ENCODE assay signal across 1 cellular context in genomic region chr2:156400704-156401678, GRCh38.
TF ChIP-seq lines count a peak whose summit lies in the region.

No MANE protein-coding gene starts in this region.

TF ChIP-seq in HEK293, 187 proteins besides CTCF, POLR2A, EP300 and RAD21 (continued from another document):
- no peak for TF ChIP-seq ZNF707 (tag by site-specific recombination; IDR thresholded peaks at IDR 0.05)
- no peak for TF ChIP-seq SALL2 (tag by site-specific recombination; IDR thresholded peaks at IDR 0.05; ENCODE audit: borderline replicate concordance)
- 0 out of 2 replicates have a peak, but pooled peaks have one; percentile 1 for TF ChIP-seq ZNF76 (tag by site-specific recombination; IDR thresholded peaks at IDR 0.05; ENCODE audit: borderline replicate concordance, low read depth)
- TF ChIP-seq MZF1 (tag by site-specific recombination; IDR thresholded peaks at IDR 0.05; ENCODE audit: borderline replicate concordance): no peak
- no peak for TF ChIP-seq BCL11A (tag by site-specific recombination; IDR thresholded peaks at IDR 0.05; ENCODE audit: low read depth)
- no peak for TF ChIP-seq HOXA7 (CRISPR knock-in tag; IDR thresholded peaks at IDR 0.05; ENCODE audit: borderline replicate concordance)
- TF ChIP-seq, protein P1, sequence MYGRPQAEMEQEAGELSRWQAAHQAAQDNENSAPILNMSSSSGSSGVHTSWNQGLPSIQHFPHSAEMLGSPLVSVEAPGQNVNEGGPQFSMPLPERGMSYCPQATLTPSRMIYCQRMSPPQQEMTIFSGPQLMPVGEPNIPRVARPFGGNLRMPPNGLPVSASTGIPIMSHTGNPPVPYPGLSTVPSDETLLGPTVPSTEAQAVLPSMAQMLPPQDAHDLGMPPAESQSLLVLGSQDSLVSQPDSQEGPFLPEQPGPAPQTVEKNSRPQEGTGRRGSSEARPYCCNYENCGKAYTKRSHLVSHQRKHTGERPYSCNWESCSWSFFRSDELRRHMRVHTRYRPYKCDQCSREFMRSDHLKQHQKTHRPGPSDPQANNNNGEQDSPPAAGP (tag by site-specific recombination; IDR thresholded peaks at IDR 0.05): peak; percentile 32; the same call in 1 of the 2 replicates
- TF ChIP-seq, protein P2, sequence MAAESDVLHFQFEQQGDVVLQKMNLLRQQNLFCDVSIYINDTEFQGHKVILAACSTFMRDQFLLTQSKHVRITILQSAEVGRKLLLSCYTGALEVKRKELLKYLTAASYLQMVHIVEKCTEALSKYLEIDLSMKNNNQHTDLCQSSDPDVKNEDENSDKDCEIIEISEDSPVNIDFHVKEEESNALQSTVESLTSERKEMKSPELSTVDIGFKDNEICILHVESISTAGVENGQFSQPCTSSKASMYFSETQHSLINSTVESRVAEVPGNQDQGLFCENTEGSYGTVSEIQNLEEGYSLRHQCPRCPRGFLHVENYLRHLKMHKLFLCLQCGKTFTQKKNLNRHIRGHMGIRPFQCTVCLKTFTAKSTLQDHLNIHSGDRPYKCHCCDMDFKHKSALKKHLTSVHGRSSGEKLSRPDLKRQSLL (tag by site-specific recombination; IDR thresholded peaks at IDR 0.05): no peak
- no peak for TF ChIP-seq GLIS2 (tag by site-specific recombination; IDR thresholded peaks at IDR 0.05)
- no peak for TF ChIP-seq FEZF1 (tag by site-specific recombination; IDR thresholded peaks at IDR 0.05)
- TF ChIP-seq ZSCAN16 (tag by site-specific recombination; IDR thresholded peaks at IDR 0.05): no peak
- no peak for TF ChIP-seq ZNF692 (tag by site-specific recombination; IDR thresholded peaks at IDR 0.05)
- peak; percentile 27; the same call in 1 of the 2 replicates for TF ChIP-seq ZNF394 (tag by site-specific recombination; IDR thresholded peaks at IDR 0.05; ENCODE audit: borderline replicate concordance)
- TF ChIP-seq, protein P3, sequence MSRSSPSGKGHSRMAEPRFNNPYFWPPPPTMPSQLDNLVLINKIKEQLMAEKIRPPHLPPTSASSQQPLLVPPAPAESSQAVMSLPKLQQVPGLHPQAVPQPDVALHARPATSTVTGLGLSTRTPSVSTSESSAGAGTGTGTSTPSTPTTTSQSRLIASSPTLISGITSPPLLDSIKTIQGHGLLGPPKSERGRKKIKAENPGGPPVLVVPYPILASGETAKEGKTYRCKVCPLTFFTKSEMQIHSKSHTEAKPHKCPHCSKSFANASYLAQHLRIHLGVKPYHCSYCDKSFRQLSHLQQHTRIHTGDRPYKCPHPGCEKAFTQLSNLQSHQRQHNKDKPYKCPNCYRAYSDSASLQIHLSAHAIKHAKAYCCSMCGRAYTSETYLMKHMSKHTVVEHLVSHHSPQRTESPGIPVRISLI (tag by site-specific recombination; IDR thresholded peaks at IDR 0.05): peak; percentile 89; the same call in 1 of the 2 replicates
- no peak for TF ChIP-seq ZEB2 (tag by site-specific recombination; IDR thresholded peaks at IDR 0.05)
- peak; percentile 16; the same call in 1 of the 2 replicates for TF ChIP-seq ZNF629 (tag by site-specific recombination; IDR thresholded peaks at IDR 0.05)
- no peak for TF ChIP-seq YY1 (tag by site-specific recombination; IDR thresholded peaks at IDR 0.05)
- no peak for TF ChIP-seq ZNF157 (tag by site-specific recombination; IDR thresholded peaks at IDR 0.05)
- TF ChIP-seq ZNF626 (tag by site-specific recombination; IDR thresholded peaks at IDR 0.05): 0 out of 2 replicates have a peak, but pooled peaks have one; percentile 23
- TF ChIP-seq, protein P4, sequence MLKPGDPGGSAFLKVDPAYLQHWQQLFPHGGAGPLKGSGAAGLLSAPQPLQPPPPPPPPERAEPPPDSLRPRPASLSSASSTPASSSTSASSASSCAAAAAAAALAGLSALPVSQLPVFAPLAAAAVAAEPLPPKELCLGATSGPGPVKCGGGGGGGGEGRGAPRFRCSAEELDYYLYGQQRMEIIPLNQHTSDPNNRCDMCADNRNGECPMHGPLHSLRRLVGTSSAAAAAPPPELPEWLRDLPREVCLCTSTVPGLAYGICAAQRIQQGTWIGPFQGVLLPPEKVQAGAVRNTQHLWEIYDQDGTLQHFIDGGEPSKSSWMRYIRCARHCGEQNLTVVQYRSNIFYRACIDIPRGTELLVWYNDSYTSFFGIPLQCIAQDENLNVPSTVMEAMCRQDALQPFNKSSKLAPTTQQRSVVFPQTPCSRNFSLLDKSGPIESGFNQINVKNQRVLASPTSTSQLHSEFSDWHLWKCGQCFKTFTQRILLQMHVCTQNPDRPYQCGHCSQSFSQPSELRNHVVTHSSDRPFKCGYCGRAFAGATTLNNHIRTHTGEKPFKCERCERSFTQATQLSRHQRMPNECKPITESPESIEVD (tag by site-specific recombination; IDR thresholded peaks at IDR 0.05): peak; percentile 16; the same call in 1 of the 2 replicates
- TF ChIP-seq PRDM1 (tag by site-specific recombination; IDR thresholded peaks at IDR 0.05): peak; percentile 85
- TF ChIP-seq KLF10 (tag by site-specific recombination; IDR thresholded peaks at IDR 0.05): peak; percentile 56; the same call in 1 of the 2 replicates
